In genomic region chr1:41496080-41497055, GRCh38 we compare ENCODE assay signal across 8 cellular contexts. TPM values are rescaled to one million over a fixed set of nuclear protein-coding genes. Genes with fewer than 3 reads are reported as not detected.
A peak's percentile ranks its signal among the peaks of the same experiment; 100 is the strongest.
DNase-seq lines count a peak whose midpoint lies in the region; ATAC-seq and TF ChIP-seq lines count a peak whose summit lies in the region.

No MANE protein-coding gene starts in this region.

- no peaks in the 10 kb centered on the region for H3K9me3 ChIP-seq in mesodermal cell (ENCODE audit: control insufficient read depth, low read length)
- no peaks in the 10 kb centered on the region for H3K9me3 ChIP-seq in stomach smooth muscle (ENCODE audit: control insufficient read depth in 2 of 2, low read length in 2 of 2)

- H3K27me3 ChIP-seq in stomach smooth muscle (ENCODE audit: control insufficient read depth in 1 of 2, insufficient read depth in 2 of 2, low read length in 2 of 2): no peaks in the 10 kb centered on the region

- H3K27ac ChIP-seq in C4-2B: peak overlapping the region; percentile 90
- peak overlapping the region; percentile 96 for H3K27ac ChIP-seq in mesodermal cell (ENCODE audit: low read depth, low read length, severe bottlenecking)
- H3K27ac ChIP-seq in stomach smooth muscle (ENCODE audit: low read length): peak overlapping the region; percentile 92

- H3K27ac Mint-ChIP-seq in T-helper 2 cell treated with Interferon-gamma antibody and Interleukin-4, amounts not matched to agents 5 μg/mL and 100 μg/mL, for 36 hours: no peak overlapping the region
- no peak overlapping the region for H3K27ac Mint-ChIP-seq in effector memory CD8-positive, alpha-beta T cell

- peaks cover 3% of the 10 kb centered on the region for H3K4me1 Mint-ChIP-seq in T-helper 2 cell treated with Interferon-gamma antibody and Interleukin-4, amounts not matched to agents 5 μg/mL and 100 μg/mL, for 36 hours (ENCODE audit: low read depth)
- peaks cover 0 to 2% of the 10 kb centered on the region in 2 donors for H3K4me1 Mint-ChIP-seq in effector memory CD8-positive, alpha-beta T cell (ENCODE audit: low read depth in 2 of 2)

- 9 to 11% methylated on average over 56 to 60 of the region's 74 CpGs for WGBS in mesodermal cell (ENCODE audit: insufficient coverage in 2 of 2), 2 experiments

- H3K4me3 ChIP-seq in mesodermal cell (ENCODE audit: extremely low read depth, insufficient read depth, low read length, poor library complexity, severe bottlenecking) (peak overlapping the region; percentile 16), stomach smooth muscle (ENCODE audit: low read length in 2 of 2) (peak overlapping the region; percentile 54 to 71)

- H3K27me3 Mint-ChIP-seq in T-helper 2 cell treated with Interferon-gamma antibody and Interleukin-4, amounts not matched to agents 5 μg/mL and 100 μg/mL, for 36 hours (ENCODE audit: low read depth): no peaks in the 10 kb centered on the region
- H3K27me3 Mint-ChIP-seq in effector memory CD8-positive, alpha-beta T cell: peaks cover 21 to 27% of the 10 kb centered on the region in 2 donors

- no peaks in the 10 kb centered on the region for H3K36me3 ChIP-seq in mesodermal cell (ENCODE audit: control insufficient read depth, insufficient read depth, low read length)
- H3K36me3 ChIP-seq in stomach smooth muscle (ENCODE audit: control insufficient read depth in 2 of 2, insufficient read depth in 2 of 2, low read length in 2 of 2): no peaks in the 10 kb centered on the region

- H3K9me3 Mint-ChIP-seq in T-helper 2 cell treated with Interferon-gamma antibody and Interleukin-4, amounts not matched to agents 5 μg/mL and 100 μg/mL, for 36 hours: no peaks in the 10 kb centered on the region
- no peaks in the 10 kb centered on the region for H3K9me3 Mint-ChIP-seq in effector memory CD8-positive, alpha-beta T cell

- TF ChIP-seq CTCF in C4-2B (conservative IDR thresholded peaks at IDR 0.05): no peak; the same call in 1 of the 2 replicates

- peak; percentile 56 for ATAC-seq in HG02759 (IDR thresholded peaks at IDR 0.05; ENCODE audit: unreplicated experiment)
- ATAC-seq in effector memory CD8-positive, alpha-beta T cell (replicated peaks): no peak
- no peak for ATAC-seq in HG03460 (IDR thresholded peaks at IDR 0.05; ENCODE audit: unreplicated experiment)

- peak overlapping the region; percentile 74 to 86 for H3K9ac ChIP-seq in stomach smooth muscle (ENCODE audit: low read length in 2 of 2)

- peak overlapping the region; percentile 60 for H3K4me3 Mint-ChIP-seq in T-helper 2 cell treated with Interferon-gamma antibody and Interleukin-4, amounts not matched to agents 5 μg/mL and 100 μg/mL, for 36 hours
- H3K4me3 Mint-ChIP-seq in effector memory CD8-positive, alpha-beta T cell: peak overlapping the region; percentile 40 to 56

- H3K36me3 Mint-ChIP-seq in T-helper 2 cell treated with Interferon-gamma antibody and Interleukin-4, amounts not matched to agents 5 μg/mL and 100 μg/mL, for 36 hours (ENCODE audit: low read depth): no peaks in the 10 kb centered on the region
- H3K36me3 Mint-ChIP-seq in effector memory CD8-positive, alpha-beta T cell (ENCODE audit: insufficient read depth): no peaks in the 10 kb centered on the region

- H3K4me1 ChIP-seq in mesodermal cell (ENCODE audit: control insufficient read depth, insufficient read depth, low read length, poor library complexity, severe bottlenecking) (peaks cover 43% of the 10 kb centered on the region), stomach smooth muscle (ENCODE audit: control insufficient read depth, insufficient read depth, low read length) (peaks cover 61% of the 10 kb centered on the region)

- peak; percentile 77 for DNase-seq in T-helper 2 cell treated with Interferon-gamma antibody and Interleukin-4, amounts not matched to agents 5 μg/mL and 100 μg/mL, for 36 hours (ENCODE audit: low spot score)
- DNase-seq in effector memory CD8-positive, alpha-beta T cell: no peak
- no peak for DNase-seq in effector CD4-positive, alpha-beta T cell

RNA-seq across cellular contexts. Expression of gene EDN2, which starts 11.9 kb away (rescaled TPM):
- polyA plus RNA-seq in mesodermal cell (2013, experiment 1 of 2): not detected
- polyA plus RNA-seq in mesodermal cell (2013, experiment 2 of 2): not detected
